Comparison of ENCODE assay signal across 1 cellular context in genomic region chr1:151314137-151314875, GRCh38.
TF ChIP-seq lines count a peak whose summit lies in the region.

No MANE protein-coding gene starts in this region.

TF ChIP-seq in HEK293, 187 proteins besides CTCF, POLR2A, EP300 and RAD21 (continued from another document):
- TF ChIP-seq ZNF148 (tag by site-specific recombination; IDR thresholded peaks at IDR 0.05; ENCODE audit: borderline replicate concordance) (no peak), ZNF366 (tag by site-specific recombination; conservative IDR thresholded peaks at IDR 0.05) (peak; percentile 58; the same call in 1 of the 2 replicates)
